In the genomic region with DNA sequence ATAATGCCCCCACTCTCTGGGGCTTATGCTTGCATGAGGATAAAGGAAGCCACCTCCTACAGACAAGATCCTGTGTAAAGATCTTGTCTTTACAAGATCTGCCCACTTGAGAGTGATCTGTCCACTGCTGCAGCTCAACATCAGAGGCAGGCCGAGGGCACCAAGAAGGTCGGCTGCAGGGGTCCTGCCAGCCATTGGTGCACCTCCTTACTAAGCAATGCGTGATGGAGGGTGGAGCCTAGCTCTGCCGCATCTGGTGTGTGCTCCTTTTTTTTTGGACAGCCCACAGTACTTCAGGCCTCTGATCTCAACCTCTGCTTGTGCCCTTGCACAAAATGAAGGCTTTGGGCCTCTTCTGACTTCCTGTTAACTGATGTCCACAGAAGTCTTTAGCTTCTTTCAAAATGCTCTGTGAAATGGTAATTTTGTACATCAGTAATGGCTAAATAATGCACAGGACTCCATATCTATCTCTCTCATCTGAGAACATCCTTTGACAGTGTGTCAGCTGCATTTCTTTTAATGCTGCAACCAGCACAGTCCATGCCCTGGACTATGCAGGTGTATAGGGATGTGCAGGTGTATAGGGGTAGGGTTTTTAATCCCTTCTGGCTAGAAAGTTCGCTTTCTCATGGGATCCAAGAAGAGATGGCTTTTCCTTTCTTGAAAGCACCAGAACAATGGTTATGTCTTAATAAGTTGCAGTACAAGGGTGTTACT, we compare ENCODE assay signal across 17 cellular contexts.
DNase-seq lines count a peak whose midpoint lies in the region; ATAC-seq and TF ChIP-seq lines count a peak whose summit lies in the region.
"Had no signal": no experiment of that assay in that cellular context is flagged by ENCODE, and none has a peak within 500 bp of the region (broad histone marks: within the 10 kb centered on the region; RNA-seq: fewer than 3 reads in every experiment).

No MANE protein-coding gene starts in this region.

- no peak overlapping the region for H3K9ac ChIP-seq in neuronal stem cell (ENCODE audit: low read depth, low read length, poor library complexity)

- peaks cover 9% of the 10 kb centered on the region for H3K4me1 Mint-ChIP-seq in WTC11
- H3K4me1 Mint-ChIP-seq: CD4-positive, CD25-positive, alpha-beta regulatory T cell; IgD-negative memory B cell had no signal

- H3K4ac ChIP-seq in neuronal stem cell (ENCODE audit: low read length): no peak overlapping the region

- no peak overlapping the region for H4K8ac ChIP-seq in neuronal stem cell (ENCODE audit: low read depth, low read length)

- H3K9me3 Mint-ChIP-seq in WTC11: peaks cover 3% of the 10 kb centered on the region; the same call in 1 of the 2 replicates
- H3K9me3 Mint-ChIP-seq: CD4-positive, CD25-positive, alpha-beta regulatory T cell had no signal

- H3K4me3 ChIP-seq in neuronal stem cell (ENCODE audit: low read length in 2 of 2) (no peak overlapping the region), upper lobe of right lung (no peak overlapping the region), A673 (ENCODE audit: low read depth, low read length, poor library complexity, severe bottlenecking) (no peak overlapping the region)

- H3K14ac ChIP-seq in neuronal stem cell (ENCODE audit: low read length): no peak overlapping the region

- POLR2A ChIA-PET in WTC11 (lab: Charles Lee) (no interaction called here), A673 (lab: Charles Lee; ENCODE audit: low non-redundant PET) (no interaction called here)

- H3K36me3 ChIP-seq in neuronal stem cell (replicated peaks in 1 of 2; ENCODE audit: control insufficient read depth in 2 of 2, insufficient read depth in 2 of 2, low read length in 2 of 2) (no peaks in the 10 kb centered on the region), upper lobe of right lung (no peaks in the 10 kb centered on the region), A673 (ENCODE audit: insufficient read depth, low read length, poor library complexity, severe bottlenecking) (no peaks in the 10 kb centered on the region)
- H3K36me3 ChIP-seq: BE2C had no signal

- no peak overlapping the region for H3K4me3 Mint-ChIP-seq in WTC11
- H3K4me3 Mint-ChIP-seq: CD4-positive, CD25-positive, alpha-beta regulatory T cell; CD8-positive, alpha-beta memory T cell; IgD-negative memory B cell had no signal

- H3K36me3 Mint-ChIP-seq in WTC11: no peaks in the 10 kb centered on the region
- H3K36me3 Mint-ChIP-seq: CD4-positive, CD25-positive, alpha-beta regulatory T cell; CD8-positive, alpha-beta memory T cell had no signal

- H4K91ac ChIP-seq in neuronal stem cell (ENCODE audit: low read depth, low read length, poor library complexity): no peak overlapping the region

- no peak overlapping the region for H2AK5ac ChIP-seq in neuronal stem cell (ENCODE audit: low read depth, low read length)

- WGBS in neuronal stem cell (ENCODE audit: extremely low coverage in 2 of 2, insufficient read length in 2 of 2, insufficient replicate concordance in 1 of 2), 2 donors: no CpG with 5 or more reads among the region's 5 CpGs

- peak overlapping the region; percentile 50 for H2AFZ ChIP-seq in neuronal stem cell (ENCODE audit: low read length)

- H3K23ac ChIP-seq in neuronal stem cell (ENCODE audit: low read depth, low read length, poor library complexity): no peak overlapping the region

- CTCF ChIA-PET in WTC11 (lab: Charles Lee): no interaction called here
- CTCF ChIA-PET in A673 (lab: Charles Lee): no interaction called here

- no peak overlapping the region for H2BK120ac ChIP-seq in neuronal stem cell (ENCODE audit: low read depth, low read length)

- H3K79me1 ChIP-seq in neuronal stem cell (ENCODE audit: low read depth, low read length): no peaks in the 10 kb centered on the region

- H2BK15ac ChIP-seq in neuronal stem cell (ENCODE audit: low read length): no peak overlapping the region

- intact Hi-C loops in upper lobe of right lung (cut with DNase I): no loop called here
- intact Hi-C loops in A673 (cut with micrococcal nuclease; ENCODE audit: unreplicated experiment): no loop called here

- DNase-seq in EH (ENCODE audit: low read depth): peak; percentile 7
- DNase-seq in WTC11 (ENCODE audit: low spot score): no peak
- DNase-seq in neuronal stem cell (ENCODE audit: low spot score): no peak
- no peak for DNase-seq in upper lobe of right lung
- DNase-seq in DMS79 treated with DMSO at 0.1 percent for 48 hours (lab: John Stamatoyannopoulos, UW): no peak
- DNase-seq in A673 (ENCODE audit: low spot score): no peak
- DNase-seq in NCI-H774 (lab: John Stamatoyannopoulos, UW): no peak
- DNase-seq: ACHN; BE2C; C1 segment of cervical spinal cord; Caco-2; CD4-positive, CD25-positive, alpha-beta regulatory T cell; GF-D8; GOT3; H7 had no signal

- no peak overlapping the region for H2BK5ac ChIP-seq in neuronal stem cell (ENCODE audit: low read length)

- TF ChIP-seq CTCF in WTC11 (IDR thresholded peaks at IDR 0.05): no peak
- TF ChIP-seq CTCF in upper lobe of right lung (IDR thresholded peaks at IDR 0.05): no peak
- TF ChIP-seq CTCF in A673 (conservative IDR thresholded peaks at IDR 0.05; ENCODE audit: low read depth, low read length): no peak

- H3K27me3 ChIP-seq in neuronal stem cell (ENCODE audit: control insufficient read depth in 3 of 3, insufficient read depth in 3 of 3, low read depth in 1 of 3, low read length in 3 of 3): no peaks in the 10 kb centered on the region
- H3K27me3 ChIP-seq in upper lobe of right lung: no peaks in the 10 kb centered on the region
- H3K27me3 ChIP-seq in A673 (replicated peaks; ENCODE audit: insufficient read depth, low read depth, low read length, poor library complexity): no peaks in the 10 kb centered on the region
- H3K27me3 ChIP-seq: BE2C had no signal

- no peak overlapping the region for H3K27ac ChIP-seq in neuronal stem cell (replicated peaks; ENCODE audit: low read length)
- no peak overlapping the region for H3K27ac ChIP-seq in upper lobe of right lung
- no peak overlapping the region for H3K27ac ChIP-seq in A673 (ENCODE audit: low read depth, low read length, poor library complexity, severe bottlenecking)

- no peak overlapping the region for H3K27ac Mint-ChIP-seq in WTC11
- H3K27ac Mint-ChIP-seq: CD4-positive, CD25-positive, alpha-beta regulatory T cell had no signal

- no peak overlapping the region for H3K18ac ChIP-seq in neuronal stem cell (ENCODE audit: low read length)

- H3K4me1 ChIP-seq in neuronal stem cell (ENCODE audit: control insufficient read depth in 2 of 2, insufficient read depth in 1 of 2, low read depth in 1 of 2, low read length in 2 of 2): no peaks in the 10 kb centered on the region
- no peaks in the 10 kb centered on the region for H3K4me1 ChIP-seq in upper lobe of right lung
- H3K4me1 ChIP-seq in A673 (ENCODE audit: insufficient read depth, low read length, poor library complexity, severe bottlenecking): peaks cover 40% of the 10 kb centered on the region
- H3K4me1 ChIP-seq: BE2C, Caco-2 had no signal

- no peak overlapping the region for H3K4me2 ChIP-seq in neuronal stem cell (ENCODE audit: insufficient read depth, low read length, poor library complexity, severe bottlenecking)

- ATAC-seq in WTC11 (peak; percentile 51; the same call in 1 of the 2 replicates), upper lobe of right lung (peak; percentile 25)

- H2BK12ac ChIP-seq in neuronal stem cell (ENCODE audit: low read length): no peak overlapping the region

- no peaks in the 10 kb centered on the region for H3K27me3 Mint-ChIP-seq in WTC11 (ENCODE audit: low read depth)

- BruUV-seq in A673 (replicated peaks; lab: Mats Ljungman, UMichigan): no TSS peak

- H3K9me3 ChIP-seq in neuronal stem cell (replicated peaks in 1 of 2; ENCODE audit: control insufficient read depth in 2 of 2, insufficient read depth in 1 of 2, low read depth in 1 of 2, low read length in 2 of 2): no peaks in the 10 kb centered on the region
- no peaks in the 10 kb centered on the region for H3K9me3 ChIP-seq in upper lobe of right lung
- no peaks in the 10 kb centered on the region for H3K9me3 ChIP-seq in A673 (ENCODE audit: low read depth, low read length, poor library complexity, severe bottlenecking)
- H3K9me3 ChIP-seq: BE2C, Caco-2 had no signal

TF ChIP-seq in WTC11, 78 proteins besides CTCF, POLR2A, EP300 and RAD21:
- TF ChIP-seq ZNF138 (CRISPR knock-in tag; conservative IDR thresholded peaks at IDR 0.05): no peak
